In genomic region chr10:2949948-2950354, GRCh38 we compare ENCODE assay signal across 8 cellular contexts.
DNase-seq lines count a peak whose midpoint lies in the region; ATAC-seq and TF ChIP-seq lines count a peak whose summit lies in the region.

No MANE protein-coding gene starts in this region.

- TF ChIP-seq EP300 in tibial nerve (IDR thresholded peaks at IDR 0.05): no peak

- no peaks in the 10 kb centered on the region for H3K9me3 ChIP-seq in tibial nerve

- H3K4me1 ChIP-seq in tibial nerve: no peaks in the 10 kb centered on the region

- no peaks in the 10 kb centered on the region for H3K36me3 ChIP-seq in tibial nerve

- H3K4me3 ChIP-seq in tibial nerve: no peak overlapping the region

- peak; percentile 83 for DNase-seq in stimulated activated CD4-positive, alpha-beta T cell treated with anti-CD3 and anti-CD28 coated beads, Interleukin-1b, Interleukin-23, amount 100 ng/mL, for 48 hours
- DNase-seq in medulla oblongata (ENCODE audit: extremely low spot score) (no peak), tibial nerve (ENCODE audit: low spot score in 2 of 2) (no peak), NCI-H774 (lab: John Stamatoyannopoulos, UW) (no peak)

- ATAC-seq in GM18870 (IDR thresholded peaks at IDR 0.05; ENCODE audit: unreplicated experiment) (peak; percentile 50), HG02870 (IDR thresholded peaks at IDR 0.05; ENCODE audit: unreplicated experiment) (peak; percentile 36), HG03039 (IDR thresholded peaks at IDR 0.05; ENCODE audit: unreplicated experiment) (no peak)

- TF ChIP-seq CTCF in VCaP (conservative IDR thresholded peaks at IDR 0.05): no peak
- TF ChIP-seq CTCF in tibial nerve (IDR thresholded peaks at IDR 0.05): no peak

- no peaks in the 10 kb centered on the region for H3K27me3 ChIP-seq in tibial nerve

- TF ChIP-seq POLR2A in tibial nerve (IDR thresholded peaks at IDR 0.05): no peak

- 71 to 80% methylated on average over 20 of the region's 20 CpGs for WGBS in tibial nerve, 2 donors

- peak overlapping the region; percentile 23; the same call in 1 of the 2 replicates for H3K27ac ChIP-seq in VCaP
- H3K27ac ChIP-seq in tibial nerve: no peak overlapping the region
